ENCODE assay signal across 8 cellular contexts in the genomic region with DNA sequence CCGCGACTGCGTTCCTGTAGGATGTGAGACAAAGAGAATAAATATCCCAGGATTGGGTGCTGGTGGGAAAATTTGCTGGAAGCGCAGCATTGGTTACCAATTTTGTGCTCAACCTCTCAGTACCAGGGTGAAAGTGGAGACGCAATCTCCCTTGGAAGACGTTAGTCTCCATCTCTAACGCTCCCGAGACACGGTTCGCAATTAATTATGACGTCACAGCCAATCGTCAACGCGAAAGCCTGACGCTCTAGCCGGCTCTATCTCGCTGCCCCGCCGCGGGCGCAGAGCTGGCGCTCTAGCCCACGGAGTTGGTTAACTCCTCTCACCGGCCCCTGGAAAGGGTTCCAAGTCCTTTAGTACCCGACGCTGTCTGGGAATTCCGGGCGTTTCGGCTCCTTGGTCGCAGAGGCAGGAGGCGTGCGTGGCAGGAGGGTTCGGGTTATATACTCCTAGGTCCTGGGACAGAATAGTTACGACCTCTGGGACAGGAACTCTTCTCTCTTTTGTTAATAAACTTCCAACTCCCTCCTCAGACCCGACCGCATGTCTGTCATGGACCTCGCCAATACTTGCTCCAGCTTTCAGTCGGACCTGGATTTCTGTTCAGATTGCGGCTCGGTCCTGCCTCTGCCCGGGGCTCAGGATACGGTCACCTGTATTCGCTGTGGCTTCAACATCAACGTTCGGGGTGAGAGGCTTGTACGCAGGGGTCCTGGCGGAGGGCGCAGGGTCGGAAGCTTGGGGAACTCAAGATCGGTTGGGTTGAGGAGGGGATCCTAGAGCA. TPM values are rescaled to one million over a fixed set of nuclear protein-coding genes. Genes with fewer than 3 reads are reported as not detected.
DNase-seq lines count a peak whose midpoint lies in the region; ATAC-seq and TF ChIP-seq lines count a peak whose summit lies in the region.

A gene with protein sequence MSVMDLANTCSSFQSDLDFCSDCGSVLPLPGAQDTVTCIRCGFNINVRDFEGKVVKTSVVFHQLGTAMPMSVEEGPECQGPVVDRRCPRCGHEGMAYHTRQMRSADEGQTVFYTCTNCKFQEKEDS (plus strand): TSS at position 284 of the 784 bp plus-strand sequence. CDS start 260 bp downstream, at position 544.

- TF ChIP-seq CTCF in HCT116 (IDR thresholded peaks at IDR 0.05 in 2 of 3, conservative IDR thresholded peaks at IDR 0.05 in 1 of 3; ENCODE audit: borderline replicate concordance in 1 of 3, insufficient read depth in 1 of 3, low read depth in 2 of 3, low read length in 2 of 3) (no peak), foreskin keratinocyte (conservative IDR thresholded peaks at IDR 0.05) (peak; percentile 27)

- no peaks in the 10 kb centered on the region for H3K9me2 ChIP-seq in HCT116 (ENCODE audit: insufficient read depth)

- H3K4me2 ChIP-seq in HCT116 (ENCODE audit: low read length) = peak within 1 kb of the TSS; percentile 96

- H3K36me3 ChIP-seq in HCT116 (ENCODE audit: control insufficient read depth in 1 of 2, insufficient read depth in 2 of 2, low read length in 2 of 2) (peaks cover 0 to 13% of the 10 kb centered on the region in 2 experiments; a peak in 3 of 4 replicates), neuron (ENCODE audit: insufficient read depth, low read length) (peaks cover 19% of the 10 kb centered on the region), subcutaneous abdominal adipose tissue (ENCODE audit: control insufficient read depth in 5 of 5, insufficient read depth in 5 of 5, low read length in 5 of 5) (peaks cover 3 to 16% (median 15%) of the 10 kb centered on the region in 5 donors)

- intact Hi-C loops in HCT116 (cut with micrococcal nuclease) = no loop called here

- H3K4me1 ChIP-seq in HCT116 (ENCODE audit: control insufficient read depth in 1 of 2, insufficient read depth in 2 of 2, low read length in 2 of 2) (peaks cover 14 to 20% of the 10 kb centered on the region in 2 experiments; a peak in 3 of 4 replicates), foreskin keratinocyte (peaks cover 8% of the 10 kb centered on the region), neuron (ENCODE audit: insufficient read depth, low read length) (peaks cover 30% of the 10 kb centered on the region), subcutaneous abdominal adipose tissue (ENCODE audit: control insufficient read depth in 5 of 5, insufficient read depth in 5 of 5, low read length in 5 of 5) (peaks cover 20 to 33% (median 28%) of the 10 kb centered on the region in 5 donors)

- peak within 1 kb of the TSS; percentile 55 for H2AFZ ChIP-seq in HCT116 (ENCODE audit: low read depth, low read length, poor library complexity, severe bottlenecking)
- H2AFZ ChIP-seq in neuron (ENCODE audit: low read depth, low read length) = peak within 1 kb of the TSS; percentile 91

- H3K9ac ChIP-seq in HCT116 (ENCODE audit: low read length) (peak within 1 kb of the TSS; percentile 97), subcutaneous abdominal adipose tissue (ENCODE audit: low read length in 5 of 5) (peak within 1 kb of the TSS; percentile 88 to 98 (median 94))

- RAD21 ChIA-PET in HCT116 (lab: Charles Lee; ENCODE audit: low non-redundant PET in 1 of 2, low total read pairs in 2 of 2, uncharacterized antibody in 2 of 2, unreplicated experiment in 2 of 2) = interaction anchor here in 1 of 2 experiments (1.3 kb wide), 1 partner anchor 41 kb away, joined by 4 read pairs; no protein-coding TSS in a partner anchor

- no peaks in the 10 kb centered on the region for H4K20me1 ChIP-seq in HCT116 (ENCODE audit: insufficient read depth)

- POLR2A ChIA-PET in HCT116 (lab: Charles Lee) = interaction anchor here (0.9 to 2.3 kb wide), 3 partner anchors 30 to 107 kb away, joined by 3 to 6 read pairs (median 4); no protein-coding TSS in a partner anchor

- H3K27ac ChIP-seq in HCT116 (ENCODE audit: low read depth, low read length) (peak within 1 kb of the TSS; percentile 62), foreskin keratinocyte (peak within 1 kb of the TSS; percentile 40), subcutaneous abdominal adipose tissue (ENCODE audit: low read depth, low read length) (peak within 1 kb of the TSS; percentile 95)

- peak; percentile 15; the same call in 1 of the 2 replicates for TF ChIP-seq RAD21 in HCT116 (IDR thresholded peaks at IDR 0.05; ENCODE audit: low read depth)

- H3K9me3 ChIP-seq in HCT116 (ENCODE audit: control insufficient read depth in 1 of 2, insufficient read depth in 1 of 2, low read depth in 1 of 2, low read length in 2 of 2) (no peaks in the 10 kb centered on the region), neuron (ENCODE audit: low read length) (no peaks in the 10 kb centered on the region), subcutaneous abdominal adipose tissue (ENCODE audit: control insufficient read depth in 5 of 5, low read length in 5 of 5) (no peaks in the 10 kb centered on the region)

- no peaks in the 10 kb centered on the region for H3K27me3 ChIP-seq in HCT116 (ENCODE audit: insufficient read depth, low read length)
- H3K27me3 ChIP-seq in foreskin keratinocyte = no peaks in the 10 kb centered on the region
- H3K27me3 ChIP-seq in neuron (ENCODE audit: insufficient read depth, low read length) = no peaks in the 10 kb centered on the region
- no peaks in the 10 kb centered on the region for H3K27me3 ChIP-seq in subcutaneous abdominal adipose tissue (ENCODE audit: control insufficient read depth in 5 of 5, insufficient read depth in 4 of 5, low read length in 5 of 5)

- CTCF ChIA-PET in HCT116 (lab: Charles Lee) = interaction anchor here (1.6 kb wide), 1 partner anchor 127 kb away, joined by 3 read pairs; no protein-coding TSS in a partner anchor

- TSS peak; percentile 74 for BruUV-seq in HCT116 (replicated peaks; lab: Mats Ljungman, UMichigan)

- peak within 1 kb of the TSS; percentile 93 to 100 for H3K4me3 ChIP-seq in HCT116 (replicated peaks in 1 of 2; ENCODE audit: low read depth in 1 of 2, low read length in 2 of 2)
- peak within 1 kb of the TSS; percentile 75 for H3K4me3 ChIP-seq in neuron (ENCODE audit: low read length)
- H3K4me3 ChIP-seq in subcutaneous abdominal adipose tissue (ENCODE audit: low read depth in 1 of 5, low read length in 5 of 5) = peak within 1 kb of the TSS; percentile 83 to 99 (median 97)

- in situ Hi-C loops in G401 (cut with HindIII; ENCODE audit: low sequenced_read_pairs) = no loop called here
- in situ Hi-C loops in SK-MEL-5 (cut with HindIII; ENCODE audit: low pct_unique_long_range_greater_than_20kb, low sequenced_read_pairs) = no loop called here

- peaks cover 41% of the 10 kb centered on the region for H3K79me2 ChIP-seq in HCT116 (ENCODE audit: insufficient read depth, low read length)

- TF ChIP-seq POLR2A in HCT116 (IDR thresholded peaks at IDR 0.05; ENCODE audit: borderline replicate concordance, extremely low read depth, insufficient read depth, insufficient read length) = peak; percentile 90

- DNase-seq in G401 (ENCODE audit: low spot score) (peak; percentile 98), HCT116 (ENCODE audit: low read depth, low spot score) (peak; percentile 92), MV-4-11 (lab: John Stamatoyannopoulos, UW) (peak; percentile 93), SK-MEL-5 (ENCODE audit: low read depth, low spot score) (peak; percentile 96), foreskin keratinocyte (peak; percentile 86 to 92)
- DNase-seq in activated naive CD4-positive, alpha-beta T cell treated with Interleukin-2 at 50 U/mL for 16 hours = peak; percentile 86

- peak; percentile 98 for ATAC-seq in HCT116
- peak; percentile 89 for ATAC-seq in foreskin keratinocyte

TF ChIP-seq in HCT116, 20 proteins besides CTCF, POLR2A, EP300 and RAD21 (continues in another document):
- peak; percentile 97 for TF ChIP-seq SIN3A (IDR thresholded peaks at IDR 0.05; ENCODE audit: low read depth)
- TF ChIP-seq FOSL1 (IDR thresholded peaks at IDR 0.05; ENCODE audit: low read depth) = no peak
- peak; percentile 90 for TF ChIP-seq SRF (IDR thresholded peaks at IDR 0.05; ENCODE audit: low read depth)
- TF ChIP-seq CBX3 (IDR thresholded peaks at IDR 0.05; ENCODE audit: low read depth) = peak; percentile 96
- TF ChIP-seq EGR1 (IDR thresholded peaks at IDR 0.05; ENCODE audit: low read depth) = no peak
- TF ChIP-seq SP1 (IDR thresholded peaks at IDR 0.05; ENCODE audit: low read depth) = peak; percentile 95
- TF ChIP-seq, protein P1, sequence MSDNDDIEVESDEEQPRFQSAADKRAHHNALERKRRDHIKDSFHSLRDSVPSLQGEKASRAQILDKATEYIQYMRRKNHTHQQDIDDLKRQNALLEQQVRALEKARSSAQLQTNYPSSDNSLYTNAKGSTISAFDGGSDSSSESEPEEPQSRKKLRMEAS (IDR thresholded peaks at IDR 0.05) = peak; percentile 74
- TF ChIP-seq JUND (IDR thresholded peaks at IDR 0.05) = peak; percentile 51
- no peak for TF ChIP-seq EZH2phosphoT487 (IDR thresholded peaks at IDR 0.05; ENCODE audit: borderline replicate concordance)
- peak; percentile 93 for TF ChIP-seq POLR2AphosphoS5 (IDR thresholded peaks at IDR 0.05; ENCODE audit: low read depth, low read length)
- TF ChIP-seq CEBPB (IDR thresholded peaks at IDR 0.05; ENCODE audit: low read depth) = no peak
- peak; percentile 79 for TF ChIP-seq YY1 (IDR thresholded peaks at IDR 0.05; ENCODE audit: extremely low read depth, insufficient replicate concordance, low read depth, low read length)
- TF ChIP-seq TCF7L2 (IDR thresholded peaks at IDR 0.05; ENCODE audit: borderline replicate concordance, extremely low read depth, insufficient read depth, insufficient read length) = no peak

RNA-seq across cellular contexts. Expression of the gene that starts here (rescaled TPM):
- 48.2 and 50.3 TPM in 2 replicates for total RNA-seq in G401 (2014; rRNA removed; shearing (Covaris generic))
- total RNA-seq in HCT116 (2021; ENCODE audit: unreplicated experiment) = 42.6 TPM
- 83.3 and 89.3 TPM in 2 replicates for polyA plus RNA-seq in HCT116 (2012)
- 27.9 and 32.4 TPM in 2 replicates for total RNA-seq in SK-MEL-5 (2014; rRNA removed; shearing (Covaris generic))
- polyA plus RNA-seq in SK-MEL-5 (2015; cell fraction: cytosol; rRNA removed) = 18.0 and 26.4 TPM in 2 replicates
- polyA plus RNA-seq in SK-MEL-5 (2015; cell fraction: nucleus; rRNA removed) = 30.2 and 36.8 TPM in 2 replicates
- 46.7 and 48.0 TPM in 2 replicates for total RNA-seq in foreskin keratinocyte
- polyA plus RNA-seq in foreskin keratinocyte = 57.0 and 59.1 TPM in 2 replicates

Comparison
In these comparisons a context has a peak if more than half of its experiments do, and no peak if none do; other contexts are left out.
1. Peak in every context shown above with its lines: DNase-seq, ATAC-seq, H3K4me3 ChIP-seq and H3K27ac ChIP-seq.
2. H3K27ac ChIP-seq: peak in every context shown above with its lines; median percentile 95 in subcutaneous abdominal adipose tissue; 62 in HCT116; 40 in foreskin keratinocyte.